In the genomic region with DNA sequence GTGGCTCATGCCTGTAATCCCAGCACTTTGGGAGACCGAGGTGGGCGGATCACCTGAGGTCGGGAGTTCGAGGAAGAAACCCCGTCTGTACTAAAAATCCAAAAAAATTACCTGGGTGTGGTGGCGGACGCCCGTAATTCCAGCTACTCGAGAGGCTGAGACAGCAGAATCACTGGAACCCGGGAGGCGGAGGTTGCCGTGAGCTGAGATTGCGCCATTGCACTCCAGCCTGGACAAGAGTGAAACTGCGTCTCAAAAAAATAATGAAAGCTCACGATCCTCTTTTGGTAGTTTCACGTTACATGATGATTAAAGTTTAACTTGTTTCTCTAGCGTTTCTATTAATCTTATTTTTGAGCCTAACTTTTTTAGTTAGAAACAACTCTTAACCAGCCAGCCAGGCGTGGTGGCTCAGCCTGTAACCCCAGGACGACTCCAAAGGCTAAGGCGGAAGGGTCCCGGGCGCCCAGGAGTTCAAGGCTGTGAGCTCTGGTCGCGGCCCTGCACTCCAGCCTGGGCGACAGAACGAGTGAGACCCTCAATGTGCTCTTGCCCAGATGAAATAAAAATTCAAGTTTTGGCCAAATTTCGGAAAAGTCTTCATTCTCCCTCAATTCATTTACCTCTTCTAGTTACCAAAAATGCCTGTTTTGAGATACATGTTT, we compare ENCODE assay signal across 8 cellular contexts. TPM values are rescaled to one million over a fixed set of nuclear protein-coding genes. Genes with fewer than 3 reads are reported as not detected.
DNase-seq lines count a peak whose midpoint lies in the region; ATAC-seq, FAIRE-seq and TF ChIP-seq lines count a peak whose summit lies in the region.

No MANE protein-coding gene starts in this region.

- H3K9me3 ChIP-seq in naive thymus-derived CD4-positive, alpha-beta T cell (ENCODE audit: control insufficient read depth in 2 of 3, low read length in 3 of 3): no peaks in the 10 kb centered on the region

- peaks cover 20 to 27% of the 10 kb centered on the region in 2 donors for H3K4me1 ChIP-seq in naive thymus-derived CD4-positive, alpha-beta T cell (ENCODE audit: control insufficient read depth in 2 of 2, insufficient read depth in 2 of 2, low read length in 2 of 2)

- intact Hi-C loops in naive thymus-derived CD4-positive, alpha-beta T cell (cut with micrococcal nuclease): loop anchor here (2.0 to 10.0 kb wide), 9 partner anchors 77 to 1371 kb away; a partner anchor contains a TSS

- H3K36me3 ChIP-seq in naive thymus-derived CD4-positive, alpha-beta T cell (ENCODE audit: control insufficient read depth in 2 of 3, insufficient read depth in 3 of 3, low read length in 3 of 3): no peaks in the 10 kb centered on the region

- no peak for TF ChIP-seq CTCF in C4-2B (conservative IDR thresholded peaks at IDR 0.05)
- TF ChIP-seq CTCF in choroid plexus epithelial cell (conservative IDR thresholded peaks at IDR 0.05; ENCODE audit: low read depth, low read length): no peak

- H3K27ac Mint-ChIP-seq in naive thymus-derived CD4-positive, alpha-beta T cell: peak overlapping the region; percentile 89 to 100 (median 99)

- CTCF ChIA-PET in naive thymus-derived CD4-positive, alpha-beta T cell (lab: Charles Lee): interaction anchor here (0.6 to 1.5 kb wide), 4 partner anchors 14 to 1157 kb away, joined by 3 to 6 read pairs (median 4); a partner anchor contains a TSS

- H3K27me3 Mint-ChIP-seq in naive thymus-derived CD4-positive, alpha-beta T cell: peaks cover 0 to 2% (median 0%) of the 10 kb centered on the region in 5 donors

- H3K4me3 ChIP-seq in choroid plexus epithelial cell (ENCODE audit: low read depth, low read length): peak overlapping the region; percentile 61
- H3K4me3 ChIP-seq in naive thymus-derived CD4-positive, alpha-beta T cell (ENCODE audit: low read length): peak overlapping the region; percentile 73

- FAIRE-seq in HTR-8/SVneo (lab: Jason Lieb, UNC): no peak

- H3K27ac ChIP-seq in C4-2B: peak overlapping the region; percentile 92; the same call in 1 of the 2 replicates
- H3K27ac ChIP-seq in naive thymus-derived CD4-positive, alpha-beta T cell (ENCODE audit: low read depth, low read length): peak overlapping the region; percentile 88

- no peak for ATAC-seq in naive thymus-derived CD4-positive, alpha-beta T cell
- no peak for ATAC-seq in GM19463 (IDR thresholded peaks at IDR 0.05; ENCODE audit: unreplicated experiment)
- no peak for ATAC-seq in GM21786 (IDR thresholded peaks at IDR 0.05; ENCODE audit: unreplicated experiment)

- peaks cover 0 to 2% (median 0%) of the 10 kb centered on the region in 11 donors for H3K9me3 Mint-ChIP-seq in naive thymus-derived CD4-positive, alpha-beta T cell

- no peaks in the 10 kb centered on the region for H3K27me3 ChIP-seq in naive thymus-derived CD4-positive, alpha-beta T cell (ENCODE audit: control insufficient read depth in 2 of 2, insufficient read depth in 2 of 2, low read length in 2 of 2)

- peaks cover 0 to 12% (median 5%) of the 10 kb centered on the region in 5 donors for H3K36me3 Mint-ChIP-seq in naive thymus-derived CD4-positive, alpha-beta T cell

- peak; percentile 46 for DNase-seq in MV-4-11 (lab: John Stamatoyannopoulos, UW)
- DNase-seq in choroid plexus epithelial cell (ENCODE audit: low read depth): no peak
- peak in 1 of 9 donors; percentile 22 for DNase-seq in naive thymus-derived CD4-positive, alpha-beta T cell
- DNase-seq in HTR-8/SVneo (ENCODE audit: insufficient read length, low spot score): no peak
- no peak for DNase-seq in DMS153 (lab: John Stamatoyannopoulos, UW)

- POLR2A ChIA-PET in naive thymus-derived CD4-positive, alpha-beta T cell (lab: Charles Lee): interaction anchor here (0.9 to 1.8 kb wide), 5 partner anchors 10 to 305 kb away, joined by 3 to 4 read pairs (median 3); a partner anchor contains a TSS

- H3K4me3 Mint-ChIP-seq in naive thymus-derived CD4-positive, alpha-beta T cell: peak overlapping the region; percentile 86 to 96 (median 94)

- H3K4me1 Mint-ChIP-seq in naive thymus-derived CD4-positive, alpha-beta T cell: peaks cover 21 to 43% (median 42%) of the 10 kb centered on the region in 7 donors

RNA-seq across cellular contexts. Expression of a gene that starts 1.2 kb away (rescaled TPM):
- total RNA-seq in naive thymus-derived CD4-positive, alpha-beta T cell: 10 to 100 TPM; 31.2 to 47.6 (median 37.8) TPM
- polyA plus RNA-seq in naive thymus-derived CD4-positive, alpha-beta T cell: 10 to 100 TPM; 21.8 to 61.8 TPM

RNA-seq across cellular contexts. Expression of a gene that starts 13.3 kb away (rescaled TPM):
- total RNA-seq in naive thymus-derived CD4-positive, alpha-beta T cell: 1 to 10 TPM in 1 of 5 experiments, under 1 TPM in 4; 0.24 to 1.6 (median 0.44) TPM
- under 1 TPM in 1 of 2 donors, not detected in 1; 0.23 TPM for polyA plus RNA-seq in naive thymus-derived CD4-positive, alpha-beta T cell
